Comparison of ENCODE assay signal across 12 cellular contexts in the genomic region with DNA sequence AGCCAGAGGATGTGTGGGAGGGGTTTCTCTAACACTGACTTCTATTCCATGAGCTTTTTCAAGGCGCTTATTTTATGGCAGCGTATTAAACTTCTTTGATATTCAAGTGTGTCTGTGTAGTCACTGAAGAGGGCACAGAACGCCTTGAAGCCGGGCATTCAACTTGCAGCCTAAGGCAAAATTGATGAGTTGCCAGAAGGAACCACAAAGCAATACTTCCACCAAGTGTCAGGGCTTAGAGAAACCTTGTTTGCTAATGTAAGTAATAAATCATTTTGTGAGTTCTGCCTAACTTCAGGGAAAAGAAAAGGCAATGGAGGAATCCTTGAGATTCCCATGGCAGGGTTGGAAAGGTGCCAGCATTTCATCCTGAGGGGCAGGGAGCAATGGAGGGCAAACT.
DNase-seq lines count a peak whose midpoint lies in the region; ATAC-seq and TF ChIP-seq lines count a peak whose summit lies in the region.
"Had no signal": no experiment of that assay in that cellular context is flagged by ENCODE, and none has a peak within 500 bp of the region (broad histone marks: within the 10 kb centered on the region; RNA-seq: fewer than 3 reads in every experiment).

No MANE protein-coding gene starts in this region.

- no peak overlapping the region for H3K27ac ChIP-seq in HCT116 (ENCODE audit: low read depth, low read length)
- H3K27ac ChIP-seq in SK-N-MC = no peak overlapping the region
- H3K27ac ChIP-seq: BLaER1 had no signal

- no peaks in the 10 kb centered on the region for H3K4me1 ChIP-seq in HCT116 (ENCODE audit: control insufficient read depth in 1 of 2, insufficient read depth in 2 of 2, low read length in 2 of 2)
- H3K4me1 ChIP-seq: BLaER1 had no signal

- H3K4me3 ChIP-seq in HCT116 (replicated peaks in 1 of 2; ENCODE audit: low read depth in 1 of 2, low read length in 2 of 2) = no peak overlapping the region
- no peak overlapping the region for H3K4me3 ChIP-seq in SK-N-MC
- H3K4me3 ChIP-seq in fibroblast of pulmonary artery (replicated peaks; ENCODE audit: low read depth, low read length) = no peak overlapping the region
- H3K4me3 ChIP-seq: BLaER1, GM12878 had no signal

- no peaks in the 10 kb centered on the region for H3K79me2 ChIP-seq in HCT116 (ENCODE audit: insufficient read depth, low read length)

- 0 out of 2 replicates have a peak, but pooled peaks have one; percentile 4 for TF ChIP-seq RAD21 in HCT116 (IDR thresholded peaks at IDR 0.05; ENCODE audit: low read depth)

- H3K4me2 ChIP-seq in HCT116 (ENCODE audit: low read length) = no peak overlapping the region
- H3K4me2 ChIP-seq: BLaER1 had no signal

- CTCF ChIA-PET in HCT116 (lab: Charles Lee) = no interaction called here

- H3K9me3 ChIP-seq in HCT116 (ENCODE audit: control insufficient read depth in 1 of 2, insufficient read depth in 1 of 2, low read depth in 1 of 2, low read length in 2 of 2) (no peaks in the 10 kb centered on the region), SK-N-MC (ENCODE audit: low read depth, low read length) (no peaks in the 10 kb centered on the region)
- H3K9me3 ChIP-seq: BLaER1 had no signal

- TF ChIP-seq CTCF in HCT116 (IDR thresholded peaks at IDR 0.05 in 2 of 3, conservative IDR thresholded peaks at IDR 0.05 in 1 of 3; ENCODE audit: borderline replicate concordance in 1 of 3, insufficient read depth in 1 of 3, low read depth in 2 of 3, low read length in 2 of 3) = no peak
- no peak for TF ChIP-seq CTCF in fibroblast of pulmonary artery (IDR thresholded peaks at IDR 0.05; ENCODE audit: low read length, missing control alignments)

- no peak for ATAC-seq in HCT116
- ATAC-seq: activated T-cell treated with anti-CD3 and anti-CD28 coated beads, Interleukin-2, amount 50 U/mL, for 72 hours; GM12878 had no signal

- no peak for TF ChIP-seq POLR2A in HCT116 (IDR thresholded peaks at IDR 0.05; ENCODE audit: borderline replicate concordance, extremely low read depth, insufficient read depth, insufficient read length)

- DNase-seq in HCT116 (ENCODE audit: low read depth, low spot score) (no peak), SK-N-MC (ENCODE audit: low read depth, low spot score) (peak; percentile 50), fibroblast of pulmonary artery (ENCODE audit: low read depth) (peak; percentile 8), renal cortical epithelial cell (ENCODE audit: low read depth) (peak; percentile 70), NCI-H748 treated with DMSO at 0.1 percent for 48 hours (lab: John Stamatoyannopoulos, UW) (no peak)
- no peak for DNase-seq in activated CD4-positive, CD25-positive, alpha-beta regulatory T cell treated with anti-CD3 and anti-CD28 coated beads, Interleukin-2, amount 50 U/mL, for 72 hours
- no peak for DNase-seq in activated naive CD4-positive, alpha-beta T cell treated with anti-CD3 and anti-CD28 coated beads, Interleukin-2, amount 50 U/mL, for 16 hours
- DNase-seq: activated CD4-positive, alpha-beta T cell treated with anti-CD3 and anti-CD28 coated beads, Interleukin-2, amount 10 ng/mL, durations not matched to agents 7 days and 5 days; activated T-cell treated with anti-CD3 and anti-CD28 coated beads, Interleukin-2, amount 50 U/mL, for 72 hours; NCI-H2081 had no signal

- intact Hi-C loops in HCT116 (cut with micrococcal nuclease) = no loop called here

- POLR2A ChIA-PET in HCT116 (lab: Charles Lee) = no interaction called here

- no peak overlapping the region for H3K9ac ChIP-seq in HCT116 (ENCODE audit: low read length)
- no peak overlapping the region for H3K9ac ChIP-seq in SK-N-MC (ENCODE audit: insufficient read length)
- H3K9ac ChIP-seq: BLaER1 had no signal

- no TSS peak for BruUV-seq in HCT116 (replicated peaks; lab: Mats Ljungman, UMichigan)

- H3K27me3 ChIP-seq in HCT116 (ENCODE audit: insufficient read depth, low read length) = no peaks in the 10 kb centered on the region
- H3K27me3 ChIP-seq: BLaER1 had no signal

- H3K36me3 ChIP-seq in HCT116 (ENCODE audit: control insufficient read depth in 1 of 2, insufficient read depth in 2 of 2, low read length in 2 of 2) = no peaks in the 10 kb centered on the region
- H3K36me3 ChIP-seq in SK-N-MC (ENCODE audit: insufficient read depth, low read length) = no peaks in the 10 kb centered on the region
- H3K36me3 ChIP-seq: BLaER1 had no signal

- no peak overlapping the region for H2AFZ ChIP-seq in HCT116 (ENCODE audit: low read depth, low read length, poor library complexity, severe bottlenecking)

- no peaks in the 10 kb centered on the region for H4K20me1 ChIP-seq in HCT116 (ENCODE audit: insufficient read depth)
- H4K20me1 ChIP-seq: BLaER1 had no signal

- no peaks in the 10 kb centered on the region for H3K9me2 ChIP-seq in HCT116 (ENCODE audit: insufficient read depth)

- RAD21 ChIA-PET in HCT116 (lab: Charles Lee; ENCODE audit: low non-redundant PET in 1 of 2, low total read pairs in 2 of 2, uncharacterized antibody in 2 of 2, unreplicated experiment in 2 of 2) = no interaction called here

TF ChIP-seq in HCT116, 20 proteins besides CTCF, POLR2A, EP300 and RAD21:
- TF ChIP-seq EGR1 (IDR thresholded peaks at IDR 0.05; ENCODE audit: low read depth) (no peak), YY1 (IDR thresholded peaks at IDR 0.05; ENCODE audit: extremely low read depth, insufficient replicate concordance, low read depth, low read length) (no peak), CEBPB (IDR thresholded peaks at IDR 0.05; ENCODE audit: low read depth) (no peak), CBX3 (IDR thresholded peaks at IDR 0.05; ENCODE audit: low read depth) (no peak), JUND (IDR thresholded peaks at IDR 0.05) (no peak), ZNF274 (IDR thresholded peaks at IDR 0.05; ENCODE audit: low read depth, low read length) (no peak), TCF7L2 (IDR thresholded peaks at IDR 0.05; ENCODE audit: borderline replicate concordance, extremely low read depth, insufficient read depth, insufficient read length) (no peak), EZH2phosphoT487 (IDR thresholded peaks at IDR 0.05; ENCODE audit: borderline replicate concordance) (no peak), ELF1 (IDR thresholded peaks at IDR 0.05; ENCODE audit: borderline replicate concordance, low read depth) (no peak), SRF (IDR thresholded peaks at IDR 0.05; ENCODE audit: low read depth) (no peak)
- TF ChIP-seq, protein P1, sequence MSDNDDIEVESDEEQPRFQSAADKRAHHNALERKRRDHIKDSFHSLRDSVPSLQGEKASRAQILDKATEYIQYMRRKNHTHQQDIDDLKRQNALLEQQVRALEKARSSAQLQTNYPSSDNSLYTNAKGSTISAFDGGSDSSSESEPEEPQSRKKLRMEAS (IDR thresholded peaks at IDR 0.05) = no peak
- TF ChIP-seq, protein P2, sequence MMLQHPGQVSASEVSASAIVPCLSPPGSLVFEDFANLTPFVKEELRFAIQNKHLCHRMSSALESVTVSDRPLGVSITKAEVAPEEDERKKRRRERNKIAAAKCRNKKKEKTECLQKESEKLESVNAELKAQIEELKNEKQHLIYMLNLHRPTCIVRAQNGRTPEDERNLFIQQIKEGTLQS (IDR thresholded peaks at IDR 0.05) = no peak
- TF ChIP-seq, protein P3, sequence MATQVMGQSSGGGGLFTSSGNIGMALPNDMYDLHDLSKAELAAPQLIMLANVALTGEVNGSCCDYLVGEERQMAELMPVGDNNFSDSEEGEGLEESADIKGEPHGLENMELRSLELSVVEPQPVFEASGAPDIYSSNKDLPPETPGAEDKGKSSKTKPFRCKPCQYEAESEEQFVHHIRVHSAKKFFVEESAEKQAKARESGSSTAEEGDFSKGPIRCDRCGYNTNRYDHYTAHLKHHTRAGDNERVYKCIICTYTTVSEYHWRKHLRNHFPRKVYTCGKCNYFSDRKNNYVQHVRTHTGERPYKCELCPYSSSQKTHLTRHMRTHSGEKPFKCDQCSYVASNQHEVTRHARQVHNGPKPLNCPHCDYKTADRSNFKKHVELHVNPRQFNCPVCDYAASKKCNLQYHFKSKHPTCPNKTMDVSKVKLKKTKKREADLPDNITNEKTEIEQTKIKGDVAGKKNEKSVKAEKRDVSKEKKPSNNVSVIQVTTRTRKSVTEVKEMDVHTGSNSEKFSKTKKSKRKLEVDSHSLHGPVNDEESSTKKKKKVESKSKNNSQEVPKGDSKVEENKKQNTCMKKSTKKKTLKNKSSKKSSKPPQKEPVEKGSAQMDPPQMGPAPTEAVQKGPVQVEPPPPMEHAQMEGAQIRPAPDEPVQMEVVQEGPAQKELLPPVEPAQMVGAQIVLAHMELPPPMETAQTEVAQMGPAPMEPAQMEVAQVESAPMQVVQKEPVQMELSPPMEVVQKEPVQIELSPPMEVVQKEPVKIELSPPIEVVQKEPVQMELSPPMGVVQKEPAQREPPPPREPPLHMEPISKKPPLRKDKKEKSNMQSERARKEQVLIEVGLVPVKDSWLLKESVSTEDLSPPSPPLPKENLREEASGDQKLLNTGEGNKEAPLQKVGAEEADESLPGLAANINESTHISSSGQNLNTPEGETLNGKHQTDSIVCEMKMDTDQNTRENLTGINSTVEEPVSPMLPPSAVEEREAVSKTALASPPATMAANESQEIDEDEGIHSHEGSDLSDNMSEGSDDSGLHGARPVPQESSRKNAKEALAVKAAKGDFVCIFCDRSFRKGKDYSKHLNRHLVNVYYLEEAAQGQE (IDR thresholded peaks at IDR 0.05; ENCODE audit: low read depth) = no peak
TF ChIP-seq in HCT116: peak in this region for 0.

Comparison
In these comparisons a context has a peak if more than half of its experiments do, and no peak if none do; other contexts are left out.
1. DNase-seq: peak in SK-N-MC (single experiment), fibroblast of pulmonary artery (single experiment) and renal cortical epithelial cell (single experiment); none in HCT116 (single experiment), activated CD4-positive, CD25-positive, alpha-beta regulatory T cell treated with anti-CD3 and anti-CD28 coated beads, Interleukin-2, amount 50 U/mL, for 72 hours (single experiment), activated naive CD4-positive, alpha-beta T cell treated with anti-CD3 and anti-CD28 coated beads, Interleukin-2, amount 50 U/mL, for 16 hours (single experiment) and NCI-H748 treated with DMSO at 0.1 percent for 48 hours (single experiment).